17 cellular contexts compared by ENCODE assay signal in the genomic region with DNA sequence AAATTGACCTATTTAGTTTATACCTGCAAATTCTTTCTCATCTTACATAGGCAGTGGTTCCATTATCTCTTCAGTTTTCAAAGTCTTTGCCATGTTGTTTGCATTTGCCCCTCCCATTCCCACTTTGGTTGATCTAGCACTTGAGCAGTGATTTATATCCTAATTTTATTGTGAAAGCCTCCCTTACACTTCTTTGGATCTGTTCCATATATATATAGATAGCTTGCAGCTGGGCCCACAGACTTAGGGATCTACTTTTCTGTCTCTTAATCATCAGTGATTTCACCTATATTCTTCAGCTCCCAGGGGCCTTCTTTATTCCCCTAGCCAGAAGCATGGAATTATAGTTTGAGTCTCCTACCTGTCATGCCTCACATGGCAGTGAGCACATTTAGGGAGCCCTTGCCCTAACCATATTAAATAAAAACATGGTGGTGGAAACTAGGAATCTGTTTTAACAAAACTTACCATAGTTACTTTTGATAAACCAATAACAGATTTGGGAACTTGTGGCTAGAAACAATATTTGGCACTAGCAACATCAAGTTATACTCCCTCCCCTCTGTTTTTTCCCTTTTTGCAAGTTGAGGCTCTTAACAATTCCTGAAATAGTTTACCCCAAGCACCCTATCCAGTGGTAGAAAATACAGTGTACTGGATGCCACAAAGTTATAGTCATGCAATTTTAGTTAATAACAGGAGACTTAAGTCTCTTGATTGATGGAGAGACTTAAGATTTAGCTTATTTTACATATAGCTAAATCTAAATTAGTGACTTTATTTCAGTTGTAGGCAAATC. TPM values are rescaled to one million over a fixed set of nuclear protein-coding genes. Genes with fewer than 3 reads are reported as not detected.
DNase-seq lines count a peak whose midpoint lies in the region; ATAC-seq and TF ChIP-seq lines count a peak whose summit lies in the region.
"Had no signal": no experiment of that assay in that cellular context is flagged by ENCODE, and none has a peak within 500 bp of the region (broad histone marks: within the 10 kb centered on the region; RNA-seq: fewer than 3 reads in every experiment).

No MANE protein-coding gene starts in this region.

- peaks cover 24% of the 10 kb centered on the region for H3K36me3 ChIP-seq in DOHH2 (ENCODE audit: control insufficient read depth, low read length)
- peaks cover 22% of the 10 kb centered on the region for H3K36me3 ChIP-seq in endodermal cell (ENCODE audit: control insufficient read depth, insufficient read depth, low read length)
- H3K36me3 ChIP-seq: right lobe of liver had no signal

- H3K9me3 ChIP-seq in DOHH2 (ENCODE audit: control insufficient read depth, insufficient read depth, low read length) (no peaks in the 10 kb centered on the region), endodermal cell (ENCODE audit: control insufficient read depth, low read length) (no peaks in the 10 kb centered on the region)
- H3K9me3 ChIP-seq: right lobe of liver had no signal

- 0 out of 2 replicates have a peak, but pooled peaks cover 3% of the 10 kb centered on the region for H3F3A ChIP-seq in DOHH2 (ENCODE audit: control insufficient read depth, insufficient read depth)

- no peak for TF ChIP-seq CTCF in DOHH2 (IDR thresholded peaks at IDR 0.05; ENCODE audit: low read depth, low read length, poor library complexity, severe bottlenecking)
- no peak for TF ChIP-seq CTCF in astrocyte of the spinal cord (IDR thresholded peaks at IDR 0.05; ENCODE audit: low read depth, low read length)
- no peak for TF ChIP-seq CTCF in endodermal cell (conservative IDR thresholded peaks at IDR 0.05)

- peaks cover 2% of the 10 kb centered on the region for H3K27me3 Mint-ChIP-seq in IgD-negative memory B cell
- no peaks in the 10 kb centered on the region for H3K27me3 Mint-ChIP-seq in naive thymus-derived CD8-positive, alpha-beta T cell
- no peaks in the 10 kb centered on the region for H3K27me3 Mint-ChIP-seq in endodermal cell (ENCODE audit: insufficient read depth)
- H3K27me3 Mint-ChIP-seq: CD4-positive, alpha-beta T cell; effector memory CD8-positive, alpha-beta T cell had no signal

- H3K27ac Mint-ChIP-seq in IgD-negative memory B cell (peak overlapping the region in 2 of 3 donors; percentile 16 to 27), endodermal cell (no peak overlapping the region)
- peak overlapping the region in 6 of 10 donors; percentile 2 to 57 (median 22) for H3K27ac Mint-ChIP-seq in naive thymus-derived CD8-positive, alpha-beta T cell
- H3K27ac Mint-ChIP-seq: activated T-helper 2 cell treated with anti-CD3 and anti-CD28 coated beads, Interferon-gamma antibody, Interleukin-2, Interleukin-4, amounts not matched to agents 10 μg/mL and 5 μg/mL and 100 μg/mL, durations not matched to agents 14 hours and 24 hours and 36 hours; CD4-positive, alpha-beta T cell had no signal

- in situ Hi-C loops in astrocyte of the spinal cord (cut with HindIII; ENCODE audit: low sequenced_read_pairs): no loop called here

- peak; percentile 27 for DNase-seq in astrocyte of the spinal cord (ENCODE audit: low read depth, low spot score)
- no peak for DNase-seq in naive thymus-derived CD8-positive, alpha-beta T cell
- no peak for DNase-seq in stimulated activated CD4-positive, alpha-beta T cell treated with anti-CD3 and anti-CD28 coated beads, Interleukin-15, amount 100 ng/mL, for 24 hours
- DNase-seq in endodermal cell: no peak
- no peak for DNase-seq in SKM-1 (lab: John Stamatoyannopoulos, UW; ENCODE audit: unreplicated experiment)
- DNase-seq: activated CD4-positive, alpha-beta T cell treated with anti-CD3 and anti-CD28 coated beads, Interleukin-2, amount 50 U/mL, for 4 hours; CD4-positive, alpha-beta T cell; effector memory CD8-positive, alpha-beta T cell; NCI-H526 treated with DMSO at 0.1 percent for 48 hours; nephron progenitor cell; right lobe of liver; stimulated activated naive CD4-positive, alpha-beta T cell had no signal

- no peak overlapping the region for H3K9ac ChIP-seq in endodermal cell (ENCODE audit: extremely low read depth, low read length, poor library complexity, severe bottlenecking)

- H3K4me1 Mint-ChIP-seq in IgD-negative memory B cell (peaks cover 23 to 47% (median 26%) of the 10 kb centered on the region in 3 donors), endodermal cell (no peaks in the 10 kb centered on the region)
- H3K4me1 Mint-ChIP-seq in naive thymus-derived CD8-positive, alpha-beta T cell: peaks cover 25 to 70% (median 60%) of the 10 kb centered on the region in 4 donors

- peak in 1 of 2 donors; percentile 7 for ATAC-seq in naive thymus-derived CD8-positive, alpha-beta T cell
- ATAC-seq: effector memory CD8-positive, alpha-beta T cell; right lobe of liver had no signal

- H4K20me1 ChIP-seq in DOHH2 (ENCODE audit: control insufficient read depth, insufficient read depth, low read depth, low read length): no peaks in the 10 kb centered on the region

- H3K4me3 ChIP-seq in DOHH2 (ENCODE audit: low read length) (no peak overlapping the region), astrocyte of the spinal cord (ENCODE audit: low read depth, low read length) (no peak overlapping the region), endodermal cell (ENCODE audit: low read length) (no peak overlapping the region)
- H3K4me3 ChIP-seq: hepatocyte, right lobe of liver had no signal

- no peaks in the 10 kb centered on the region for H3K27me3 ChIP-seq in DOHH2 (ENCODE audit: control insufficient read depth, low read length)
- H3K27me3 ChIP-seq in endodermal cell (ENCODE audit: control insufficient read depth, insufficient read depth, low read length, poor library complexity, severe bottlenecking): no peaks in the 10 kb centered on the region
- H3K27me3 ChIP-seq: hepatocyte, right lobe of liver had no signal

- H3K36me3 Mint-ChIP-seq in IgD-negative memory B cell (peaks cover under 1% of the 10 kb centered on the region), endodermal cell (ENCODE audit: low read depth) (peaks cover 14% of the 10 kb centered on the region)
- peaks cover 0 to 33% (median 7%) of the 10 kb centered on the region in 3 donors for H3K36me3 Mint-ChIP-seq in naive thymus-derived CD8-positive, alpha-beta T cell

- no peaks in the 10 kb centered on the region for H3K9me2 ChIP-seq in DOHH2 (replicated peaks; ENCODE audit: control insufficient read depth, low read length)

- peaks cover 84% of the 10 kb centered on the region for H3K79me2 ChIP-seq in DOHH2 (ENCODE audit: control insufficient read depth, low read length)

- H3K27ac ChIP-seq in DOHH2 (ENCODE audit: low read depth, low read length) (peak overlapping the region; percentile 46), endodermal cell (ENCODE audit: low read depth, low read length) (no peak overlapping the region)
- H3K27ac ChIP-seq: hepatocyte, right lobe of liver had no signal

- POLR2A ChIA-PET in naive thymus-derived CD8-positive, alpha-beta T cell (lab: Charles Lee): no interaction called here

- H3K9me3 Mint-ChIP-seq in IgD-negative memory B cell (no peaks in the 10 kb centered on the region), endodermal cell (no peaks in the 10 kb centered on the region)
- H3K9me3 Mint-ChIP-seq in naive thymus-derived CD8-positive, alpha-beta T cell: no peaks in the 10 kb centered on the region
- H3K9me3 Mint-ChIP-seq: activated T-helper 2 cell treated with anti-CD3 and anti-CD28 coated beads, Interferon-gamma antibody, Interleukin-2, Interleukin-4, amounts not matched to agents 10 μg/mL and 5 μg/mL and 100 μg/mL, durations not matched to agents 14 hours and 24 hours and 36 hours; brain; CD4-positive, alpha-beta T cell; effector memory CD8-positive, alpha-beta T cell had no signal

- H3K4me2 ChIP-seq in DOHH2 (ENCODE audit: low read length): peak overlapping the region; percentile 15; the same call in 1 of the 2 replicates
- H3K4me2 ChIP-seq: hepatocyte had no signal

- peak overlapping the region in 1 of 4 donors; percentile 18 for H3K4me3 Mint-ChIP-seq in IgD-negative memory B cell
- peak overlapping the region in 2 of 10 donors; percentile 0 to 30 for H3K4me3 Mint-ChIP-seq in naive thymus-derived CD8-positive, alpha-beta T cell
- no peak overlapping the region for H3K4me3 Mint-ChIP-seq in endodermal cell
- H3K4me3 Mint-ChIP-seq: brain; CD4-positive, alpha-beta T cell; nephron progenitor cell had no signal

- peaks cover 18% of the 10 kb centered on the region for H3K4me1 ChIP-seq in DOHH2 (ENCODE audit: control insufficient read depth, low read length)
- H3K4me1 ChIP-seq in endodermal cell (ENCODE audit: control insufficient read depth, insufficient read depth, low read length): no peaks in the 10 kb centered on the region

RNA-seq across cellular contexts. Expression of gene ARIH1, which starts 41.7 kb away (rescaled TPM):
- polyA plus RNA-seq in IgD-negative memory B cell: 24.4 TPM
- 100 to 1,000 TPM; 191 to 197 TPM for total RNA-seq in naive thymus-derived CD8-positive, alpha-beta T cell
- polyA plus RNA-seq in naive thymus-derived CD8-positive, alpha-beta T cell: 10 to 100 TPM; 10.3 to 19.0 (median 18.0) TPM
- total RNA-seq in endodermal cell: 100 to 1,000 TPM; 183 to 238 TPM
- polyA plus RNA-seq in endodermal cell (2013, experiment 1 of 2): 108 TPM
- 99.0 TPM for polyA plus RNA-seq in endodermal cell (2013, experiment 2 of 2)
